In genomic region chr2:220586980-220587549, GRCh38 we compare ENCODE assay signal across 18 cellular contexts.
"Had no signal": no experiment of that assay in that cellular context is flagged by ENCODE, and none has a peak within 500 bp of the region (broad histone marks: within the 10 kb centered on the region; RNA-seq: fewer than 3 reads in every experiment).

No MANE protein-coding gene starts in this region.

- H3K4me1 ChIP-seq: ascending aorta, breast epithelium, upper lobe of left lung had no signal

- ATAC-seq: activated T-helper 17 cell treated with anti-CD3 and anti-CD28 coated beads, Interleukin-2, amount 50 U/mL, for 72 hours; effector memory CD8-positive, alpha-beta T cell; naive thymus-derived CD8-positive, alpha-beta T cell; T-cell had no signal

- H3K4me3 ChIP-seq: ascending aorta, breast epithelium, lung, smooth muscle cell, upper lobe of left lung had no signal

- H3K27ac ChIP-seq: ascending aorta, breast epithelium, upper lobe of left lung, VCaP had no signal

- H3K36me3 ChIP-seq: ascending aorta, breast epithelium, upper lobe of left lung had no signal

- H3K9me2 ChIP-seq: SK-N-SH had no signal

- H3K9ac ChIP-seq: SK-N-SH had no signal

- H3K4me2 ChIP-seq: SK-N-SH, smooth muscle cell had no signal

- DNase-seq: activated CD4-positive, alpha-beta T cell treated with anti-CD3 and anti-CD28 coated beads for 1 hour; activated CD4-positive, alpha-beta T cell treated with anti-CD3 and anti-CD28 coated beads, Interleukin-2, amount 50 U/mL, for 48 hours; activated naive CD4-positive, alpha-beta T cell treated with Interleukin-2 at 50 U/mL for 16 hours; dermis blood vessel endothelial cell; effector memory CD8-positive, alpha-beta T cell; glutamatergic neuron; hypothalamus; naive thymus-derived CD8-positive, alpha-beta T cell; SK-N-SH; T-cell; T-helper 9 cell; upper lobe of left lung had no signal

- H3K27me3 ChIP-seq: ascending aorta, breast epithelium, upper lobe of left lung had no signal

- H3K9me3 ChIP-seq: ascending aorta, breast epithelium, SK-N-SH, upper lobe of left lung had no signal
